ENCODE assay signal across 12 cellular contexts in genomic region chr7:159068893-159069448, GRCh38.
DNase-seq lines count a peak whose midpoint lies in the region; ATAC-seq and TF ChIP-seq lines count a peak whose summit lies in the region.
"Had no signal": no experiment of that assay in that cellular context is flagged by ENCODE, and none has a peak within 500 bp of the region (broad histone marks: within the 10 kb centered on the region; RNA-seq: fewer than 3 reads in every experiment).

No MANE protein-coding gene starts in this region.

- no peaks in the 10 kb centered on the region for H3K9me3 ChIP-seq in BLaER1 treated with 17β-estradiol and CSF1 and Interleukin-3, amounts not matched to agents 10 nM and 100 nM (replicated peaks in 1 of 11)
- no peaks in the 10 kb centered on the region for H3K9me3 ChIP-seq in ascending aorta
- H3K9me3 ChIP-seq in skeletal muscle tissue (ENCODE audit: control insufficient read depth in 3 of 3, low read length in 3 of 3) = no peaks in the 10 kb centered on the region
- H3K9me3 ChIP-seq: SK-N-SH had no signal

- TF ChIP-seq CTCF in ascending aorta (IDR thresholded peaks at IDR 0.05) (no peak), omental fat pad (IDR thresholded peaks at IDR 0.05) (no peak)

- H3K36me3 ChIP-seq in BLaER1 treated with 17β-estradiol and CSF1 and Interleukin-3, amounts not matched to agents 10 nM and 100 nM = no peaks in the 10 kb centered on the region
- H3K36me3 ChIP-seq in ascending aorta = no peaks in the 10 kb centered on the region
- no peaks in the 10 kb centered on the region for H3K36me3 ChIP-seq in skeletal muscle tissue (ENCODE audit: control insufficient read depth in 3 of 3, insufficient read depth in 3 of 3, low read length in 3 of 3)

- ATAC-seq in HG02981 (IDR thresholded peaks at IDR 0.05; ENCODE audit: unreplicated experiment) = no peak
- no peak for ATAC-seq in omental fat pad (ENCODE audit: low FRiP score)
- no peak for ATAC-seq in HG02884 (IDR thresholded peaks at IDR 0.05; ENCODE audit: unreplicated experiment)
- no peak for ATAC-seq in GM18873 (IDR thresholded peaks at IDR 0.05; ENCODE audit: low FRiP score, unreplicated experiment)

- H4K20me1 ChIP-seq in BLaER1 treated with 17β-estradiol and CSF1 and Interleukin-3, amounts not matched to agents 10 nM and 100 nM = no peaks in the 10 kb centered on the region

- H3K27me3 ChIP-seq in BLaER1 treated with 17β-estradiol and CSF1 and Interleukin-3, amounts not matched to agents 10 nM and 100 nM = no peaks in the 10 kb centered on the region
- H3K27me3 ChIP-seq in ascending aorta (no peaks in the 10 kb centered on the region), skeletal muscle tissue (ENCODE audit: control insufficient read depth in 3 of 3, insufficient read depth in 3 of 3, low read length in 3 of 3) (no peaks in the 10 kb centered on the region)

- H3K27ac ChIP-seq in BLaER1 treated with 17β-estradiol and CSF1 and Interleukin-3, amounts not matched to agents 10 nM and 100 nM = no peak overlapping the region
- H3K27ac ChIP-seq in ascending aorta (peak overlapping the region; percentile 84 to 88), skeletal muscle tissue (ENCODE audit: low read depth, low read length) (peak overlapping the region; percentile 68)

- H3K9ac ChIP-seq in BLaER1 treated with 17β-estradiol and CSF1 and Interleukin-3, amounts not matched to agents 10 nM and 100 nM = no peak overlapping the region
- peak overlapping the region; percentile 39 to 69 (median 68) for H3K9ac ChIP-seq in skeletal muscle tissue (ENCODE audit: low read depth in 1 of 3, low read length in 3 of 3)
- H3K9ac ChIP-seq: SK-N-SH had no signal

- peaks cover 17 to 60% (median 41%) of the 10 kb centered on the region in 10 experiments for H3K4me1 ChIP-seq in BLaER1 treated with 17β-estradiol and CSF1 and Interleukin-3, amounts not matched to agents 10 nM and 100 nM
- H3K4me1 ChIP-seq in ascending aorta (peaks cover 16 to 27% of the 10 kb centered on the region in 2 donors), skeletal muscle tissue (ENCODE audit: control insufficient read depth in 3 of 3, insufficient read depth in 3 of 3, low read length in 3 of 3) (peaks cover 25 to 32% (median 29%) of the 10 kb centered on the region in 3 donors)

- H3K4me2 ChIP-seq in BLaER1 treated with 17β-estradiol and CSF1 and Interleukin-3, amounts not matched to agents 10 nM and 100 nM = peak overlapping the region; percentile 34 to 82 (median 69); a peak in 19 of 22 replicates
- H3K4me2 ChIP-seq: SK-N-SH had no signal

- no peak overlapping the region for H3K4me3 ChIP-seq in BLaER1 treated with 17β-estradiol and CSF1 and Interleukin-3, amounts not matched to agents 10 nM and 100 nM
- peak overlapping the region in 1 of 2 donors; percentile 27 for H3K4me3 ChIP-seq in ascending aorta
- peak overlapping the region in 2 of 3 donors; percentile 22 to 30 for H3K4me3 ChIP-seq in skeletal muscle tissue (ENCODE audit: low read length in 3 of 3)

- intact Hi-C loops in ascending aorta (cut with DNase I) = loop anchor here (2.0 kb wide), 1 partner anchor 38 kb away; no protein-coding TSS in a partner anchor

- DNase-seq in ascending aorta (ENCODE audit: low spot score in 2 of 2) = no peak
- peak; percentile 27 for DNase-seq in left kidney (ENCODE audit: low read depth, low spot score)
- no peak for DNase-seq in omental fat pad (ENCODE audit: low spot score)
- DNase-seq: GDM1, NCI-H146, NCI-H446 treated with DMSO at 0.1 percent for 48 hours, SK-N-SH had no signal

Comparison
In these comparisons a context has a peak if more than half of its experiments do, and no peak if none do; other contexts are left out.
1. H3K27ac ChIP-seq: peak in ascending aorta (2 of 2) and skeletal muscle tissue (single experiment); none in BLaER1 treated with 17β-estradiol and CSF1 and Interleukin-3, amounts not matched to agents 10 nM and 100 nM (0 of 11).
2. H3K4me3 ChIP-seq: peak in skeletal muscle tissue (2 of 3); none in BLaER1 treated with 17β-estradiol and CSF1 and Interleukin-3, amounts not matched to agents 10 nM and 100 nM (0 of 10).
3. H3K9ac ChIP-seq: peak in skeletal muscle tissue (3 of 3); none in BLaER1 treated with 17β-estradiol and CSF1 and Interleukin-3, amounts not matched to agents 10 nM and 100 nM (0 of 11).